ENCODE assay signal across 18 cellular contexts in genomic region chr1:159938905-159939587, GRCh38. TPM values are rescaled to one million over a fixed set of nuclear protein-coding genes. Genes with fewer than 3 reads are reported as not detected.
DNase-seq lines count a peak whose midpoint lies in the region; ATAC-seq, FAIRE-seq and TF ChIP-seq lines count a peak whose summit lies in the region.
"Had no signal": no experiment of that assay in that cellular context is flagged by ENCODE, and none has a peak within 500 bp of the region (broad histone marks: within the 10 kb centered on the region; RNA-seq: fewer than 3 reads in every experiment).

No MANE protein-coding gene starts in this region.

- WGBS in K562 (ENCODE audit: insufficient coverage, low coverage, missing lambda C conversion rate), result 4% methylated on average over 6 of the region's 6 CpGs
- 71 to 88% (median 77%) methylated on average over 6 of the region's 6 CpGs for WGBS in stomach, 5 donors
- WGBS in tibial nerve, 2 donors, result 85 to 88% methylated on average over 6 of the region's 6 CpGs
- 82 to 84% (median 83%) methylated on average over 6 of the region's 6 CpGs for WGBS in adrenal gland, 4 donors

- H3K9me3 ChIP-seq in K562 (replicated peaks; ENCODE audit: control insufficient read depth, insufficient read depth, low read depth, low read length), result no peaks in the 10 kb centered on the region
- no peaks in the 10 kb centered on the region for H3K9me3 ChIP-seq in stomach
- no peaks in the 10 kb centered on the region for H3K9me3 ChIP-seq in tibial nerve
- no peaks in the 10 kb centered on the region for H3K9me3 ChIP-seq in adrenal gland (replicated peaks in 1 of 3)

- TF ChIP-seq EP300 in K562 (IDR thresholded peaks at IDR 0.05; ENCODE audit: low read length), result no peak
- no peak for TF ChIP-seq EP300 in stomach (IDR thresholded peaks at IDR 0.05)
- no peak for TF ChIP-seq EP300 in tibial nerve (IDR thresholded peaks at IDR 0.05)

- H3K4me3 ChIP-seq in K562 (no peak overlapping the region), stomach (no peak overlapping the region), tibial nerve (no peak overlapping the region), adrenal gland (no peak overlapping the region)

- no peak for FAIRE-seq in K562 (lab: Jason Lieb, UNC)
- FAIRE-seq: HepG2 had no signal

- no TSS peak for BruUV-seq in K562 (replicated peaks; lab: Mats Ljungman, UMichigan)

- H4K20me1 ChIP-seq in K562 (replicated peaks; ENCODE audit: control insufficient read depth, insufficient read depth, low read length), result peaks cover 7% of the 10 kb centered on the region; the same call in 1 of the 2 replicates

- TF ChIP-seq RAD21 in K562 (CRISPR knock-in tag; conservative IDR thresholded peaks at IDR 0.05 in 1 of 2, IDR thresholded peaks at IDR 0.05 in 1 of 2), result no peak

- in situ Hi-C loops in K562 (cut with MboI), result loop anchor here (5.0 kb wide), 1 partner anchor 68 kb away; no protein-coding TSS in a partner anchor

- H3K27ac Mint-ChIP-seq in IgD-negative memory B cell, result peak overlapping the region in 2 of 3 donors; percentile 13 to 18
- H3K27ac Mint-ChIP-seq: CD8-positive, alpha-beta T cell had no signal

- no peaks in the 10 kb centered on the region for H3K9me1 ChIP-seq in K562 (ENCODE audit: control insufficient read depth, insufficient read depth, low read length)

- H3K4me1 ChIP-seq in K562 (replicated peaks in 1 of 2; ENCODE audit: control insufficient read depth in 2 of 2, insufficient read depth in 2 of 2, low read length in 2 of 2) (peaks cover 4 to 18% of the 10 kb centered on the region in 2 experiments; a peak in 4 of 5 replicates), stomach (peaks cover 12 to 35% (median 22%) of the 10 kb centered on the region in 4 donors), tibial nerve (peaks cover 0 to 17% (median 8%) of the 10 kb centered on the region in 4 donors), adrenal gland (replicated peaks in 1 of 2) (peaks cover 0 to 5% of the 10 kb centered on the region in 2 donors)

- H3K9me3 Mint-ChIP-seq in IgD-negative memory B cell, result no peaks in the 10 kb centered on the region
- H3K9me3 Mint-ChIP-seq: CD8-positive, alpha-beta T cell had no signal

- no peaks in the 10 kb centered on the region for H3K36me3 Mint-ChIP-seq in IgD-negative memory B cell
- H3K36me3 Mint-ChIP-seq: CD8-positive, alpha-beta T cell had no signal

- no peaks in the 10 kb centered on the region for H3K79me2 ChIP-seq in K562 (ENCODE audit: control insufficient read depth, insufficient read depth, low read length)

- H3K4me1 Mint-ChIP-seq in IgD-negative memory B cell, result peaks cover 31 to 42% (median 34%) of the 10 kb centered on the region in 3 donors

- TF ChIP-seq POLR2A in K562 (conservative IDR thresholded peaks at IDR 0.05) (no peak), stomach (IDR thresholded peaks at IDR 0.05) (no peak), tibial nerve (IDR thresholded peaks at IDR 0.05) (no peak), adrenal gland (IDR thresholded peaks at IDR 0.05) (no peak)

- no peak for TF ChIP-seq CTCF in K562 (IDR thresholded peaks at IDR 0.05 in 2 of 3, conservative IDR thresholded peaks at IDR 0.05 in 1 of 3; ENCODE audit: insufficient read depth in 2 of 3, low read depth in 1 of 3, low read length in 3 of 3)
- no peak for TF ChIP-seq CTCF in stomach (IDR thresholded peaks at IDR 0.05)
- TF ChIP-seq CTCF in tibial nerve (IDR thresholded peaks at IDR 0.05), result no peak
- no peak for TF ChIP-seq CTCF in adrenal gland (IDR thresholded peaks at IDR 0.05)

- intact Hi-C loops in K562 (cut with micrococcal nuclease) (loop anchor here (5.0 kb wide), 2 partner anchors 142 to 143 kb away; partner anchors contain the start of gene KCNJ9), left colon (cut with DNase I, micrococcal nuclease) (loop anchor here in 1 of 2 donors (5.0 kb wide), 1 partner anchor 68 kb away; no protein-coding TSS in a partner anchor), stomach (cut with DNase I; ENCODE audit: low total_unique reads) (no loop called here), adrenal gland (cut with DNase I) (no loop called here)

- H2AFZ ChIP-seq in K562 (ENCODE audit: low read depth, low read length), result no peak overlapping the region

- DNase-seq in K562 (ENCODE audit: extremely low read depth in 1 of 4, low spot score in 3 of 4) (no peak), left colon (peak in 1 of 2 donors; percentile 16), stomach (no peak), ecto neural progenitor cell (ENCODE audit: low spot score) (no peak), tibial nerve (ENCODE audit: low spot score in 2 of 2) (no peak), adrenal gland (no peak)
- DNase-seq: ACHN; CD8-positive, alpha-beta T cell; Kasumi-1; NCI-H1417 treated with DMSO at 0.1 percent for 48 hours; NCI-H2029; NCI-H510A had no signal

- no peak overlapping the region for H3K9ac ChIP-seq in K562 (ENCODE audit: insufficient read depth in 1 of 2, low read depth in 2 of 2, low read length in 2 of 2)

- no peak overlapping the region for H3K4me2 ChIP-seq in K562 (ENCODE audit: insufficient read depth, low read length)

- CTCF ChIA-PET in K562 (lab: Yijun Ruan, JAX; ENCODE audit: low intra/inter-chr PET ratio), result interaction anchor here (6.5 kb wide), 1 partner anchor 67 kb away, joined by 75 read pairs; no protein-coding TSS in a partner anchor

- no peak for ATAC-seq in K562
- ATAC-seq in left colon, result peak; percentile 7
- no peak for ATAC-seq in GM21786 (IDR thresholded peaks at IDR 0.05; ENCODE audit: unreplicated experiment)
- ATAC-seq: CD8-positive, alpha-beta T cell; HepG2 had no signal

- peaks cover 12% of the 10 kb centered on the region for H3K27me3 Mint-ChIP-seq in IgD-negative memory B cell

- H3K27me3 ChIP-seq in K562 (ENCODE audit: control insufficient read depth in 2 of 2, insufficient read depth in 2 of 2, low read length in 2 of 2) (peaks cover 10 to 56% of the 10 kb centered on the region in 2 experiments), stomach (peaks cover 0 to 43% (median 0%) of the 10 kb centered on the region in 3 donors), tibial nerve (peaks cover 0 to 27% of the 10 kb centered on the region in 2 donors), adrenal gland (peaks cover 22% of the 10 kb centered on the region)

- H3K27ac ChIP-seq in K562 (ENCODE audit: extremely low read depth, low read depth, low read length), result no peak overlapping the region
- H3K27ac ChIP-seq in stomach, result peak overlapping the region in 4 of 5 donors; percentile 54 to 80 (median 69)
- no peak overlapping the region for H3K27ac ChIP-seq in tibial nerve
- no peak overlapping the region for H3K27ac ChIP-seq in adrenal gland

- no peak overlapping the region for H3K4me3 Mint-ChIP-seq in IgD-negative memory B cell
- H3K4me3 Mint-ChIP-seq: CD8-positive, alpha-beta T cell had no signal

- POLR2A ChIA-PET in K562 (lab: Yijun Ruan, JAX), result interaction anchor here (0.6 to 1.5 kb wide), 3 partner anchors 15 to 157 kb away, joined by 3 to 5 read pairs (median 4); no protein-coding TSS in a partner anchor

- H3K36me3 ChIP-seq in K562 (ENCODE audit: control insufficient read depth, insufficient read depth, low read length) (no peaks in the 10 kb centered on the region), stomach (no peaks in the 10 kb centered on the region), tibial nerve (no peaks in the 10 kb centered on the region), adrenal gland (replicated peaks in 1 of 2) (no peaks in the 10 kb centered on the region)

RNA-seq across cellular contexts. Expression of gene IGSF9, which starts 6.4 kb away (rescaled TPM):
- polyA plus RNA-seq in IgD-negative memory B cell, result 0.08 TPM
- 0.28 TPM in 1 of 2 replicates, not detected in the other for total RNA-seq in K562 (2011; cell fraction: chromatin; rRNA removed; ENCODE audit: low replicate concordance)
- 0.13 and 0.17 TPM in 2 replicates for total RNA-seq in K562 (2011; cell fraction: nucleolus; rRNA removed)
- total RNA-seq in K562 (2011; cell fraction: nucleoplasm; rRNA removed), result 0.15 and 0.29 TPM in 2 replicates
- total RNA-seq in K562 (2014; rRNA removed), result 0.09 and 0.24 TPM in 2 replicates
- 0.04 TPM in 1 of 2 replicates, not detected in the other for total RNA-seq in K562 (2014; rRNA removed; fragmentation: Illumina TruSeq; extraction: Trizol)
- 0.04 and 0.08 TPM in 2 replicates for total RNA-seq in K562 (2015; rRNA removed; fragmentation: Illumina TruSeq; extraction: Trizol)
- total RNA-seq in K562 (2021), result 0.29 and 0.34 TPM in 2 replicates
- polyA plus RNA-seq in K562 (2011; rRNA removed), result 0.03 and 0.09 TPM in 2 replicates
- 0.07 and 0.12 TPM in 2 replicates for polyA plus RNA-seq in K562 (2011; cell fraction: cytosol; rRNA removed)
- polyA plus RNA-seq in K562 (2011; cell fraction: nucleus; rRNA removed), result 0.38 TPM in 2 replicates
- polyA plus RNA-seq in K562 (2012), result 0.18 and 0.26 TPM in 2 replicates
- polyA plus RNA-seq in K562 (2014; fragmentation: Illumina TruSeq; extraction: Trizol), result 0.19 and 0.22 TPM in 2 replicates
- under 1 TPM in 1 of 2 experiments, not detected in 1; 0.04 TPM for polyA plus RNA-seq in K562 (2014; fragmentation: Nextera tagmentation; extraction: Ambion mirVana)
- polyA plus RNA-seq in K562 (2014; rRNA removed), result 0.25 and 0.31 TPM in 2 replicates
- 0.07 TPM in 1 of 2 replicates, not detected in the other for polyA minus RNA-seq in K562 (2011; rRNA and poly(A)+ RNA removed)
- polyA minus RNA-seq in K562 (2011; cell fraction: cytosol; rRNA and poly(A)+ RNA removed), result 0.19 TPM in 1 of 2 replicates, not detected in the other
- 0.11 and 0.13 TPM in 2 replicates for polyA minus RNA-seq in K562 (2011; cell fraction: nucleus; rRNA and poly(A)+ RNA removed)
- total RNA-seq in left colon, result 10 to 100 TPM; 31.5 to 46.3 TPM
- total RNA-seq in stomach, result 10 to 100 TPM in 3 of 5 donors, 1 to 10 TPM in 2; 4.9 to 36.2 (median 15.6) TPM
- polyA plus RNA-seq in stomach, result 1 to 10 TPM; 2.0 to 8.2 (median 7.3) TPM
- under 1 TPM in 2 of 4 donors, not detected in 2; 0.20 to 0.63 TPM for total RNA-seq in tibial nerve
- under 1 TPM in 3 of 8 donors, not detected in 5; 0.14 to 0.32 (median 0.23) TPM for total RNA-seq in adrenal gland
- polyA plus RNA-seq in adrenal gland, result under 1 TPM in 2 of 3 donors, not detected in 1; 0.10 to 0.16 TPM
- total RNA-seq: CD8-positive, alpha-beta T cell; HepG2; RPMI7951 had no signal

RNA-seq across cellular contexts. Expression of gene TAGLN2, which starts 13.7 kb away (rescaled TPM):
- polyA plus RNA-seq in IgD-negative memory B cell, result 1,399 TPM
- 38.5 and 101 TPM in 2 replicates for total RNA-seq in K562 (2011; cell fraction: chromatin; rRNA removed; ENCODE audit: low replicate concordance)
- 100 and 103 TPM in 2 replicates for total RNA-seq in K562 (2011; cell fraction: nucleolus; rRNA removed)
- total RNA-seq in K562 (2011; cell fraction: nucleoplasm; rRNA removed), result 95.8 and 128 TPM in 2 replicates
- total RNA-seq in K562 (2014; rRNA removed), result 456 and 502 TPM in 2 replicates
- 180 and 192 TPM in 2 replicates for total RNA-seq in K562 (2014; rRNA removed; fragmentation: Illumina TruSeq; extraction: Trizol)
- 247 and 249 TPM in 2 replicates for total RNA-seq in K562 (2015; rRNA removed; fragmentation: Illumina TruSeq; extraction: Trizol)
- total RNA-seq in K562 (2021), result 498 and 506 TPM in 2 replicates
- 414 and 518 TPM in 2 replicates for polyA plus RNA-seq in K562 (2011; rRNA removed)
- 883 and 1,031 TPM in 2 replicates for polyA plus RNA-seq in K562 (2011; cell fraction: cytosol; rRNA removed)
- 273 and 355 TPM in 2 replicates for polyA plus RNA-seq in K562 (2011; cell fraction: nucleus; rRNA removed)
- 571 and 615 TPM in 2 replicates for polyA plus RNA-seq in K562 (2012)
- 565 and 573 TPM in 2 replicates for polyA plus RNA-seq in K562 (2014; fragmentation: Illumina TruSeq; extraction: Trizol)
- polyA plus RNA-seq in K562 (2014; fragmentation: Nextera tagmentation; extraction: Ambion mirVana), result 100 to 1,000 TPM; 334 to 683 TPM
- 455 and 456 TPM in 2 replicates for polyA plus RNA-seq in K562 (2014; rRNA removed)
- 196 and 205 TPM in 2 replicates for polyA minus RNA-seq in K562 (2011; rRNA and poly(A)+ RNA removed)
- 239 and 243 TPM in 2 replicates for polyA minus RNA-seq in K562 (2011; cell fraction: cytosol; rRNA and poly(A)+ RNA removed)
- 47.4 and 74.8 TPM in 2 replicates for polyA minus RNA-seq in K562 (2011; cell fraction: nucleus; rRNA and poly(A)+ RNA removed)
- total RNA-seq in left colon, result 100 to 1,000 TPM; 268 to 291 TPM
- 100 to 1,000 TPM in 4 of 5 donors, 10 to 100 TPM in 1; 49.0 to 445 (median 239) TPM for total RNA-seq in stomach
- 1,000 to 10,000 TPM in 1 of 3 donors, 100 to 1,000 TPM in 2; 306 to 1,290 (median 583) TPM for polyA plus RNA-seq in stomach
- 100 to 1,000 TPM; 149 to 205 (median 168) TPM for total RNA-seq in tibial nerve
- total RNA-seq in adrenal gland, result 100 to 1,000 TPM in 7 of 8 donors, 10 to 100 TPM in 1; 87.1 to 185 (median 143) TPM
- 100 to 1,000 TPM; 124 to 215 (median 192) TPM for polyA plus RNA-seq in adrenal gland

RNA-seq across cellular contexts. Expression of gene SLAMF9, which starts 15.0 kb away (rescaled TPM):
- polyA plus RNA-seq in IgD-negative memory B cell (not detected), K562 (2011; rRNA removed) (0.13 TPM in 1 of 2 replicates, not detected in the other), K562 (2014; fragmentation: Illumina TruSeq; extraction: Trizol) (0.25 TPM in 1 of 2 replicates, not detected in the other), K562 (2014; fragmentation: Nextera tagmentation; extraction: Ambion mirVana) (under 1 TPM in 1 of 2 experiments, not detected in 1; 0.21 TPM), K562 (2014; rRNA removed) (not detected in 2 replicates), stomach (under 1 TPM in 1 of 3 donors, not detected in 2; 0.87 TPM), adrenal gland (not detected)
- total RNA-seq in K562 (2011; cell fraction: chromatin; rRNA removed; ENCODE audit: low replicate concordance), result not detected in 2 replicates
- not detected in 2 replicates for total RNA-seq in K562 (2011; cell fraction: nucleolus; rRNA removed)
- total RNA-seq in K562 (2011; cell fraction: nucleoplasm; rRNA removed), result not detected in 2 replicates
- total RNA-seq in K562 (2014; rRNA removed) (not detected in 2 replicates), K562 (2014; rRNA removed; fragmentation: Illumina TruSeq; extraction: Trizol) (not detected in 2 replicates), K562 (2015; rRNA removed; fragmentation: Illumina TruSeq; extraction: Trizol) (not detected in 2 replicates), K562 (2021) (not detected in 2 replicates), left colon (not detected), stomach (not detected), tibial nerve (not detected), adrenal gland (not detected)
- not detected in 2 replicates for polyA plus RNA-seq in K562 (2011; cell fraction: cytosol; rRNA removed)
- not detected in 2 replicates for polyA plus RNA-seq in K562 (2011; cell fraction: nucleus; rRNA removed)
- 0.19 TPM in 1 of 2 replicates, not detected in the other for polyA plus RNA-seq in K562 (2012)
- not detected in 2 replicates for polyA minus RNA-seq in K562 (2011; rRNA and poly(A)+ RNA removed)
- polyA minus RNA-seq in K562 (2011; cell fraction: cytosol; rRNA and poly(A)+ RNA removed), result not detected in 2 replicates
- not detected in 2 replicates for polyA minus RNA-seq in K562 (2011; cell fraction: nucleus; rRNA and poly(A)+ RNA removed)
- total RNA-seq: CD8-positive, alpha-beta T cell; Daoy; H4; HepG2 had no signal

RNA-seq across cellular contexts. Expression of gene CFAP45, which starts 39.1 kb away (rescaled TPM):
- polyA plus RNA-seq in IgD-negative memory B cell (1.2 TPM), K562 (2011; rRNA removed) (0.85 and 1.5 TPM in 2 replicates), K562 (2014; fragmentation: Illumina TruSeq; extraction: Trizol) (1.6 and 2.0 TPM in 2 replicates), K562 (2014; fragmentation: Nextera tagmentation; extraction: Ambion mirVana) (1 to 10 TPM in 1 of 2 experiments, under 1 TPM in 1; 0.65 to 1.3 TPM), K562 (2014; rRNA removed) (1.0 and 2.4 TPM in 2 replicates), stomach (under 1 TPM in 2 of 3 donors, not detected in 1; 0.30 to 0.31 TPM), adrenal gland (under 1 TPM; 0.30 to 0.42 (median 0.40) TPM)
- 1.8 and 2.4 TPM in 2 replicates for total RNA-seq in K562 (2011; cell fraction: chromatin; rRNA removed; ENCODE audit: low replicate concordance)
- 0.33 and 1.1 TPM in 2 replicates for total RNA-seq in K562 (2011; cell fraction: nucleolus; rRNA removed)
- 1.2 and 2.4 TPM in 2 replicates for total RNA-seq in K562 (2011; cell fraction: nucleoplasm; rRNA removed)
- total RNA-seq in K562 (2014; rRNA removed) (1.2 and 1.5 TPM in 2 replicates), K562 (2014; rRNA removed; fragmentation: Illumina TruSeq; extraction: Trizol) (1.2 and 1.7 TPM in 2 replicates), K562 (2015; rRNA removed; fragmentation: Illumina TruSeq; extraction: Trizol) (0.94 and 1.4 TPM in 2 replicates), K562 (2021) (0.72 and 1.6 TPM in 2 replicates), left colon (under 1 TPM; 0.31 to 0.34 TPM), stomach (1 to 10 TPM in 1 of 5 donors, under 1 TPM in 1, not detected in 3; 0.73 to 1.0 TPM), tibial nerve (under 1 TPM in 3 of 4 donors, not detected in 1; 0.39 to 0.66 (median 0.63) TPM), adrenal gland (under 1 TPM in 2 of 8 donors, not detected in 6; 0.14 to 0.81 TPM)
- 0.43 and 0.59 TPM in 2 replicates for polyA plus RNA-seq in K562 (2011; cell fraction: cytosol; rRNA removed)
- 0.97 and 1.1 TPM in 2 replicates for polyA plus RNA-seq in K562 (2011; cell fraction: nucleus; rRNA removed)
- polyA plus RNA-seq in K562 (2012), result 0.91 and 1.0 TPM in 2 replicates
- 1.6 and 1.8 TPM in 2 replicates for polyA minus RNA-seq in K562 (2011; rRNA and poly(A)+ RNA removed)
- 0.48 and 0.91 TPM in 2 replicates for polyA minus RNA-seq in K562 (2011; cell fraction: cytosol; rRNA and poly(A)+ RNA removed)
- 0.40 and 0.89 TPM in 2 replicates for polyA minus RNA-seq in K562 (2011; cell fraction: nucleus; rRNA and poly(A)+ RNA removed)
- total RNA-seq: HepG2 had no signal
- polyA plus RNA-seq: HepG2 had no signal

Comparison
In these comparisons a context has a peak if more than half of its experiments do, and no peak if none do; other contexts are left out.
1. H3K27ac ChIP-seq: peak in stomach (4 of 5); none in K562 (single experiment), tibial nerve (0 of 4) and adrenal gland (0 of 5).